In the genomic region with DNA sequence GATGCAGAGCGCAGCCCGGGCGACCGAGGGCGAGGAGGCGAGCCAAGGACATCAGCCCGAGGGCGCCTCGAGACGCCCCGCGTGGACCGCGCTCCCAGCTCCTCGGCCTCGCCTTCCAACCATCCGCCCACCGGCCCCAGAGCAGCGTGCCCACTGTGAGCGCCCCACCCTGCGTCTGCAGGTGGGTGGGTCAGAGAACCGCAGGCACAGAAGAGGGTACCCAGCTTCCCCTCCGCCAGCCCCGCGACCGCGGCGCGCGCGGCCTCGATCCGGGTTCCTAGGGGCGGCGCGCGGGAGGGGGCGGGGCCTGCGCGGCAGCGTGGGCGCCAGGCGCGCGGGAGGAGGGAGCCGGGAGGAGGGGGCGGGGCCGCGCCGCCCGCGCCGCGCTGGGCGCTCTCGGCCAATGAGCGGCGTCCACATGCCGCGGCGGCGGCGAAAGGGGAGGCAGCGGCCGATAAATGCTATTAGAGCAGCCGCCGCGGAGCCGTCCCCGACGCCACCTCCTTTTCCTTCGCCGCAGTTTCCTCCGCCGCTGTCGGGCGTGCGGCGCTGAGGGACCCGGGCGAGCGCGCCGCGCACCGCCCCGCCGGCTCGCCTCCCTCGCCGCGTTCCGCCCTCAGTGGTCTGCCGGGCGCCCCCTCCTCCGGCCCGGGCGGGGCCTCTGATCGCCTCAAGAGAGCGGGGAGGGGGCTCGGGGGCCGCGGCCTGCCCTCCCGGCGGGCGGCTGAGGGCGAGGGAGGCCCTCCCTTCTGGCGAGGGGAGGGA, we compare ENCODE assay signal across 8 cellular contexts. TPM values are rescaled to one million over a fixed set of nuclear protein-coding genes. Genes with fewer than 3 reads are reported as not detected.
DNase-seq lines count a peak whose midpoint lies in the region; ATAC-seq and TF ChIP-seq lines count a peak whose summit lies in the region.

TSS of gene ATP2A2 (plus strand) at position 464 of the 765 bp plus-strand sequence. CDS start 543 bp downstream, outside the sequence.

- no peaks in the 10 kb centered on the region for H3K36me3 ChIP-seq in esophagus (ENCODE audit: control insufficient read depth in 2 of 2, insufficient read depth in 2 of 2, low read length in 1 of 2)
- H3K36me3 ChIP-seq in mucosa of stomach (ENCODE audit: control insufficient read depth, insufficient read depth, low read length): no peaks in the 10 kb centered on the region

- DNase-seq in DMS153 treated with DMSO at 0.1 percent for 48 hours (lab: John Stamatoyannopoulos, UW; ENCODE audit: unreplicated experiment): peak; percentile 68
- DNase-seq in KBM-7: peak; percentile 87
- peak; percentile 91 for DNase-seq in activated T-cell treated with anti-CD3 and anti-CD28 coated beads, Interleukin-2, amount 50 U/mL, for 1 hour
- DNase-seq in stimulated activated CD8-positive, alpha-beta memory T cell treated with anti-CD3 and anti-CD28 coated beads, Interleukin-4, amount 100 ng/mL, for 48 hours: peak; percentile 88

- H3K27me3 ChIP-seq in esophagus (ENCODE audit: control insufficient read depth in 1 of 2, insufficient read depth in 2 of 2, low read length in 2 of 2) (no peaks in the 10 kb centered on the region), mucosa of stomach (ENCODE audit: control insufficient read depth, insufficient read depth, low read length) (no peaks in the 10 kb centered on the region)

- H3K27ac ChIP-seq in esophagus (ENCODE audit: low read depth in 2 of 2, low read length in 1 of 2): peak within 1 kb of the TSS; percentile 97 to 99

- peak; percentile 67 for ATAC-seq in GM21619 (IDR thresholded peaks at IDR 0.05; ENCODE audit: unreplicated experiment)

- in situ Hi-C loops in KBM-7 (cut with MboI; ENCODE audit: low pct_unique_long_range_greater_than_20kb, low sequenced_read_pairs): no loop called here

- H3K9me3 ChIP-seq in esophagus (ENCODE audit: control insufficient read depth in 2 of 2, insufficient read depth in 1 of 2, low read depth in 1 of 2, low read length in 1 of 2) (no peaks in the 10 kb centered on the region), mucosa of stomach (ENCODE audit: control insufficient read depth, low read length) (no peaks in the 10 kb centered on the region)

- H3K4me3 ChIP-seq in esophagus (ENCODE audit: low read depth in 1 of 2, low read length in 2 of 2) (peak within 1 kb of the TSS; percentile 95 to 99), mucosa of stomach (ENCODE audit: low read length) (peak within 1 kb of the TSS; percentile 68)

- 0% methylated on average over 59 to 108 of the region's 108 CpGs for WGBS in esophagus, 2 donors

- H3K9ac ChIP-seq in mucosa of stomach (ENCODE audit: low read length): peak within 1 kb of the TSS; percentile 85

- H3K4me1 ChIP-seq in esophagus (ENCODE audit: control insufficient read depth in 2 of 2, insufficient read depth in 2 of 2, low read length in 1 of 2): no peaks in the 10 kb centered on the region
- H3K4me1 ChIP-seq in mucosa of stomach (ENCODE audit: control insufficient read depth, insufficient read depth, low read length): peaks cover 12% of the 10 kb centered on the region

TF ChIP-seq in PFSK-1, 5 proteins besides CTCF, POLR2A, EP300 and RAD21:
- peak; percentile 27 for TF ChIP-seq FOXP2 (optimal IDR thresholded peaks at IDR 0.05; ENCODE audit: borderline replicate concordance, extremely low read depth, extremely low read length, insufficient read depth)
- peak; percentile 24; the same call in 1 of the 2 replicates for TF ChIP-seq SIN3A (IDR thresholded peaks at IDR 0.05; ENCODE audit: borderline replicate concordance, insufficient read depth, low read length)
- TF ChIP-seq POLR2AphosphoS5 (IDR thresholded peaks at IDR 0.05; ENCODE audit: low read depth, low read length): peak; percentile 95
- peak in 1 of 2 experiments; percentile 43; a peak in 1 of 4 replicates for TF ChIP-seq REST (IDR thresholded peaks at IDR 0.05; ENCODE audit: insufficient read depth in 1 of 2, low read depth in 2 of 2, low read length in 2 of 2)
- TF ChIP-seq TAF1 (IDR thresholded peaks at IDR 0.05; ENCODE audit: borderline replicate concordance, insufficient read depth, low read length): peak; percentile 87; the same call in 1 of the 2 replicates

RNA-seq across cellular contexts. Expression of gene ATP2A2, which starts in this region (rescaled TPM):
- 129 TPM for polyA plus RNA-seq in PFSK-1 (2012; ENCODE audit: insufficient read length, low read depth)
- polyA plus RNA-seq in esophagus: 100 to 1,000 TPM in 1 of 2 donors, 10 to 100 TPM in 1; 40.7 to 102 TPM

Comparison
In these comparisons a context has a peak if more than half of its experiments do, and no peak if none do; other contexts are left out.
1. Peak in every context shown above with its lines: DNase-seq, ATAC-seq, H3K4me3 ChIP-seq and H3K27ac ChIP-seq.